Comparison of ENCODE assay signal across 9 cellular contexts in the genomic region with DNA sequence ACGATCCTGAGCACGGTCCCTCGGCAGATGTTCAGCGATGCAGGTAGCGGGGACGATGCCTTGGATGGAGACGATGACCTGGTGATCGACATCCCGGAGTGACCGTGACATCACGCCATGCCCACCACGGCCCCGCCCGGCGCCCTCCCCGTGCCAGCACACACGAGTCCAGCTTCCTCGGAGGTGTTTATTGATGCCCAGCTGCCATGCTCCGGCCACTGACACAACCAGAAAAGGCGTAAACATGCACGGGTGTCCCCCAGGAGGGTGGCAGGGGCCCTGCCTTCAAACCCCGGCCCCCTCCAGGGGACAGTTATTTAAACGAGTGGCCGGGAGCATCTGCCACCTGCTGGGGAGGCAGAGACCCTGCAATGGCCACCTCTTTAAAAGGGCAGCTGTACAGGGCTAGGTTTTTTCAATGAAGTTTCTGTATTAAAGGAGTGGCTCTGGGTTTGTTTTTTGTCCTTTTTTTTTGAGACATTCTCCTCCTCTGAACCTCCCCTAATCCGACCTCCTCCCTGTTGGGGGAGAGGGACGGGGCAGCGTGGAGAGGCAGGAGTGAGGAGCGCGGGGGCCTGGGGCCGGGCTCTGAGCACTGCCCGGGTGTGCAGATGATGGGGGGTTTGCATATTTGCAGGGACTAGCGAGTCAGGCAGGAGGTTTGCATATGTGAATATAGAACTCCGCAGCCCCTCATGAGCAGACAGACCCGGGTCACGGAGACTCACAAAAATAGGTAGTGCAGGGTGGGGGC. TPM values are rescaled to one million over a fixed set of nuclear protein-coding genes. Genes with fewer than 3 reads are reported as not detected.
DNase-seq lines count a peak whose midpoint lies in the region; ATAC-seq and TF ChIP-seq lines count a peak whose summit lies in the region.
"Had no signal": no experiment of that assay in that cellular context is flagged by ENCODE, and none has a peak within 500 bp of the region (broad histone marks: within the 10 kb centered on the region; RNA-seq: fewer than 3 reads in every experiment).

No MANE protein-coding gene starts in this region.

- H4K20me1 ChIP-seq in KMS-11 (ENCODE audit: insufficient read depth), result no peaks in the 10 kb centered on the region

- no peaks in the 10 kb centered on the region for H3K4me1 Mint-ChIP-seq in neural crest cell

- WGBS in esophagus squamous epithelium, 2 donors, result 29 to 57% methylated on average over 4 to 18 of the region's 35 CpGs

- TF ChIP-seq CTCF in KMS-11 (conservative IDR thresholded peaks at IDR 0.05; ENCODE audit: low read depth, low read length) (peak; percentile 84), WI38 (IDR thresholded peaks at IDR 0.05; ENCODE audit: low read depth, low read length) (peak; percentile 78), esophagus squamous epithelium (IDR thresholded peaks at IDR 0.05) (peak; percentile 67 to 77 (median 70)), neural crest cell (conservative IDR thresholded peaks at IDR 0.05) (peak; percentile 80)

- no peaks in the 10 kb centered on the region for H3K9me3 ChIP-seq in esophagus squamous epithelium

- no peaks in the 10 kb centered on the region for H3K4me1 ChIP-seq in KMS-11 (ENCODE audit: low read depth, poor library complexity, severe bottlenecking)
- H3K4me1 ChIP-seq in esophagus squamous epithelium, result peaks cover 1 to 20% (median 7%) of the 10 kb centered on the region in 3 donors

- no peak overlapping the region for H3K27ac Mint-ChIP-seq in neural crest cell (ENCODE audit: unreplicated experiment)
- H3K27ac Mint-ChIP-seq: activated naive CD8-positive, alpha-beta T cell had no signal

- H3K4me3 ChIP-seq in KMS-11 (IDR thresholded peaks at IDR 0.05; ENCODE audit: insufficient read depth, low read depth, low read length), result no peak overlapping the region
- H3K4me3 ChIP-seq in WI38 (ENCODE audit: low read depth, low read length), result no peak overlapping the region
- H3K4me3 ChIP-seq in esophagus squamous epithelium, result peak overlapping the region in 1 of 4 donors; percentile 28

- H3K36me3 Mint-ChIP-seq in neural crest cell (ENCODE audit: low read depth), result peaks cover 2% of the 10 kb centered on the region
- H3K36me3 Mint-ChIP-seq: activated naive CD8-positive, alpha-beta T cell had no signal

- no peak for TF ChIP-seq POLR2A in esophagus squamous epithelium (IDR thresholded peaks at IDR 0.05)

- no peak for ATAC-seq in HG02840 (IDR thresholded peaks at IDR 0.05; ENCODE audit: low FRiP score, unreplicated experiment)

- no peaks in the 10 kb centered on the region for H3K79me2 ChIP-seq in KMS-11 (ENCODE audit: insufficient read depth, low read depth)

- H3K4me3 Mint-ChIP-seq in neural crest cell, result no peak overlapping the region
- H3K4me3 Mint-ChIP-seq: activated naive CD8-positive, alpha-beta T cell had no signal

- H3K27ac ChIP-seq in KMS-11, result no peak overlapping the region
- H3K27ac ChIP-seq in esophagus squamous epithelium, result no peak overlapping the region

- DNase-seq in NCI-H2227 (lab: John Stamatoyannopoulos, UW; ENCODE audit: unreplicated experiment), result peak; percentile 69
- no peak for DNase-seq in NCI-H2227 treated with DMSO at 0.1 percent for 48 hours (lab: John Stamatoyannopoulos, UW)
- DNase-seq in esophagus squamous epithelium (lab: John Stamatoyannopoulos, UW), result no peak
- peak; percentile 45 for DNase-seq in neural crest cell (ENCODE audit: low read depth, low spot score)
- DNase-seq in hippocampal formation (lab: John Stamatoyannopoulos, UW), result no peak

- peaks cover 6% of the 10 kb centered on the region for H3K27me3 Mint-ChIP-seq in neural crest cell (ENCODE audit: low read depth)
- H3K27me3 Mint-ChIP-seq: activated naive CD8-positive, alpha-beta T cell had no signal

- no peak overlapping the region for H3K9ac ChIP-seq in KMS-11

- no peaks in the 10 kb centered on the region for H3K9me3 Mint-ChIP-seq in neural crest cell

- H3K27me3 ChIP-seq in KMS-11 (ENCODE audit: insufficient read depth, low read depth) (peaks cover 26% of the 10 kb centered on the region), esophagus squamous epithelium (peaks cover 0 to 39% (median 7%) of the 10 kb centered on the region in 4 donors)

- intact Hi-C loops in esophagus squamous epithelium (cut with DNase I), result no loop called here

- no peak overlapping the region for H2AFZ ChIP-seq in KMS-11 (ENCODE audit: low read depth)

- H3K36me3 ChIP-seq in KMS-11 (ENCODE audit: insufficient read depth) (no peaks in the 10 kb centered on the region), esophagus squamous epithelium (peaks cover 0 to 36% (median 5%) of the 10 kb centered on the region in 3 donors)

- no peak overlapping the region for H3K4me2 ChIP-seq in KMS-11

RNA-seq across cellular contexts. Expression of gene DOC2A, which starts 5.3 kb away (rescaled TPM):
- total RNA-seq in esophagus squamous epithelium, result under 1 TPM in 2 of 4 donors, not detected in 2; 0.50 to 0.76 TPM
- 5.7 and 6.4 TPM in 2 replicates for total RNA-seq in neural crest cell

RNA-seq across cellular contexts. Expression of gene INO80E, which starts 9.5 kb away (rescaled TPM):
- 10 to 100 TPM; 34.3 to 59.9 (median 48.0) TPM for total RNA-seq in esophagus squamous epithelium
- total RNA-seq in neural crest cell, result 81.9 and 88.6 TPM in 2 replicates

RNA-seq across cellular contexts. Expression of gene HIRIP3, which starts 10.1 kb away (rescaled TPM):
- total RNA-seq in esophagus squamous epithelium (10 to 100 TPM in 2 of 4 donors, 1 to 10 TPM in 2; 5.1 to 12.8 (median 9.7) TPM), neural crest cell (31.8 and 34.8 TPM in 2 replicates)

RNA-seq across cellular contexts. Expression of gene C16orf92, which starts 17.5 kb away (rescaled TPM):
- total RNA-seq in esophagus squamous epithelium (not detected), neural crest cell (not detected in 2 replicates)

RNA-seq across cellular contexts. Expression of gene TLCD3B, which starts 25.6 kb away (rescaled TPM):
- not detected for total RNA-seq in esophagus squamous epithelium
- 14.2 and 15.3 TPM in 2 replicates for total RNA-seq in neural crest cell

Comparison
In these comparisons a context has a peak if more than half of its experiments do, and no peak if none do; other contexts are left out.
1. DNase-seq: peak in NCI-H2227 (single experiment) and neural crest cell (single experiment); none in NCI-H2227 treated with DMSO at 0.1 percent for 48 hours (single experiment), esophagus squamous epithelium (single experiment) and hippocampal formation (0 of 2).
2. Peak in every context shown above with its lines, with median percentiles within 50 percentile points of each other: CTCF ChIP-seq.